In the genomic region with DNA sequence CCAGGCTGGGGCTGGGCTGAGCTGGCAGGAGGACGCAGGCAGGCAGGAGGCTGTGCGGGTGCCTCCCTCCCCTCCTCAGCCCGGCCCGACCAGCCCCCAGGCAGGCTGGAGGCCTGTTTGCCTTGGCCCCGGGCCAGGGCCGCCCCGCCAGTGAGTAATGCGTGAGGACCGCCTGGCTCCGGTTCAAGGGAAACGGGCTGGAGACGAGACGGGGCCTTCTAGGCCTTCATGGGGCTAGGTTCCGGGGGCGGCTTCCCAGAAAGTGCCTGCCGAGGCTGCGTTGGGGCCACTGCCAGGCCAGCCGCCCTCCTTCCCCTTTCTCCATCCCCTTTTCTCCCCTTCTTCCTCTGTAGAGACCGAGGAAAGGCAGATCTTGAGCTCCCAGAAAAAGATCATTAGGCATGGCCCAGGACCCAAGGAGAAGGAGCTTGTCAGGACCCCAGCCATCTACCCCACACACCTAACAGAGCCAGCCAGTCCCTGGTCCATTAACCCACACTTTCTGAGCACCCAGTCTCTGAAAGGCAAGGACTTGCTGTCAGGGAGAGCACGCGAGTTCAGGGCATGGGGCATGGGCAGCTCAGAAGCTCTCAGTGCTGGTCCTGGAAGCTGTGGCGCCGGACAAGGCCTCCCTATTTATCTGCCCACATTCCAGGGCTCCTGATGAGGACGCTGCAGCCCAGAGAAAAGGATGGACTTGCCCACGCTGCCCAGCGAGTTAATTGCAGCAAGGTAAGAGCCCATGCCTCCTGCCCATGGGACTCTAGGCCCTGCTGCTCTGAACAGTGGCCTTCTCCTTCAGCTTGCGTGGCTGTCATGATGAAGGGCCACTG, we compare ENCODE assay signal across 1 cellular context.
TF ChIP-seq lines count a peak whose summit lies in the region.

No MANE protein-coding gene starts in this region.

TF ChIP-seq in K562, 482 proteins besides CTCF, POLR2A, EP300 and RAD21 (continued from another document):
- TF ChIP-seq ARID1B (IDR thresholded peaks at IDR 0.05) (peak; percentile 21; the same call in 1 of the 2 replicates), ZNF224 (CRISPR knock-in tag; IDR thresholded peaks at IDR 0.05) (no peak), MXI1 (IDR thresholded peaks at IDR 0.05; ENCODE audit: low read depth, low read length) (no peak)
- TF ChIP-seq, protein P1, sequence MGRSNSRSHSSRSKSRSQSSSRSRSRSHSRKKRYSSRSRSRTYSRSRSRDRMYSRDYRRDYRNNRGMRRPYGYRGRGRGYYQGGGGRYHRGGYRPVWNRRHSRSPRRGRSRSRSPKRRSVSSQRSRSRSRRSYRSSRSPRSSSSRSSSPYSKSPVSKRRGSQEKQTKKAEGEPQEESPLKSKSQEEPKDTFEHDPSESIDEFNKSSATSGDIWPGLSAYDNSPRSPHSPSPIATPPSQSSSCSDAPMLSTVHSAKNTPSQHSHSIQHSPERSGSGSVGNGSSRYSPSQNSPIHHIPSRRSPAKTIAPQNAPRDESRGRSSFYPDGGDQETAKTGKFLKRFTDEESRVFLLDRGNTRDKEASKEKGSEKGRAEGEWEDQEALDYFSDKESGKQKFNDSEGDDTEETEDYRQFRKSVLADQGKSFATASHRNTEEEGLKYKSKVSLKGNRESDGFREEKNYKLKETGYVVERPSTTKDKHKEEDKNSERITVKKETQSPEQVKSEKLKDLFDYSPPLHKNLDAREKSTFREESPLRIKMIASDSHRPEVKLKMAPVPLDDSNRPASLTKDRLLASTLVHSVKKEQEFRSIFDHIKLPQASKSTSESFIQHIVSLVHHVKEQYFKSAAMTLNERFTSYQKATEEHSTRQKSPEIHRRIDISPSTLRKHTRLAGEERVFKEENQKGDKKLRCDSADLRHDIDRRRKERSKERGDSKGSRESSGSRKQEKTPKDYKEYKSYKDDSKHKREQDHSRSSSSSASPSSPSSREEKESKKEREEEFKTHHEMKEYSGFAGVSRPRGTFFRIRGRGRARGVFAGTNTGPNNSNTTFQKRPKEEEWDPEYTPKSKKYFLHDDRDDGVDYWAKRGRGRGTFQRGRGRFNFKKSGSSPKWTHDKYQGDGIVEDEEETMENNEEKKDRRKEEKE (IDR thresholded peaks at IDR 0.05; ENCODE audit: borderline replicate concordance in 1 of 2, control insufficient read depth in 1 of 2, low read depth in 2 of 2, low read length in 1 of 2) = no peak
